In the genomic region with DNA sequence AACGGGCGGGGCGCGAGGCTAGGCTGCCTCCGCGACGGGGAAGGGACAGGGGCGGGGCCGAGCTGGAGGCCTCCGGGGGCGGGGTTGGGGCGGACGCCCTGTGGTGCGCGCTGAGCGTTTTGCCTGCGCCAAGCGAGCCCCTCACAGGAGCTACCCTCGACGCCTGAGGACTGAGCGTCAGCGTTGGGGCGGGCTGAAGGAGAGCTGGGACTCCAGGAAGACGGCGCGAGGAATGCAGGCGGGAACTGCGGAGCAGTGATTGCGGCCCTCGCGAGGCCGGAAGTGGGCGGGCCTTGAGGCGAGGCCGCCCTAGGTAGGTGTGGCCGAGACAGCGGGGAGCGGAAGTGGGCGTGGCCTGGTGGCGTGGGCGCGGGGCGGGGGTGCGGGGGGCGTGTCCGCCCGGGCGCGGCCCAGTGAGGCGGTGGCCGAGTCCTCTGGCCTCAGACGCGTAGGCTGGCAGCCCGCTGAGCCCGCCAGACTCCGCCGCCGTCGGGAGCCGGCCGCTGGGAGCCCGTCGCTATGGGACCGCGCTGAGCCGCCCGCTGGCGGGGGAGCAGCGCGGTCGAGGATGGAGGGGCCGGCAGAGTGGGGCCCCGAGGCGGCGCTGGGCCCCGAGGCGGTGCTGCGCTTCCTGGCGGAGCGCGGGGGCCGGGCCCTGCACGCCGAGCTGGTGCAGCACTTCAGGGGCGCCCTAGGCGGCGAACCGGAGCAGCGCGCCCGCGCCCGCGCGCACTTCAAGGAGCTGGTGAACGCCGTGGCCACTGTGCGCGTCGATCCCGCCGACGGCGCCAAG, we compare ENCODE assay signal across 8 cellular contexts. TPM values are rescaled to one million over a fixed set of nuclear protein-coding genes. Genes with fewer than 3 reads are reported as not detected.
DNase-seq lines count a peak whose midpoint lies in the region; ATAC-seq and TF ChIP-seq lines count a peak whose summit lies in the region.

Gene SEPTIN10, minus strand, starts transcription at position 45 of the 793 bp plus-strand sequence. CDS start 139 bp downstream, outside the sequence.
Gene SOWAHC, plus strand, starts transcription at position 443 of the 793 bp plus-strand sequence. Its CDS starts 126 bp downstream, at position 569.

- peak within 1 kb of the TSS; percentile 97 for H3K27ac Mint-ChIP-seq in neural crest cell (ENCODE audit: unreplicated experiment)
- peak within 1 kb of the TSS; percentile 55 for H3K27ac Mint-ChIP-seq in stimulated activated naive CD8-positive, alpha-beta T cell treated with anti-CD3 and anti-CD28 coated beads, Interleukin-15, Interleukin-2, amounts not matched to agents 100 ng/mL and 50 ng/mL, for 24 hours

- ATAC-seq in GM19468 (IDR thresholded peaks at IDR 0.05; ENCODE audit: extremely low read depth, unreplicated experiment), result peak; percentile 60

- peaks cover 16% of the 10 kb centered on the region for H3K27me3 Mint-ChIP-seq in neural crest cell (ENCODE audit: low read depth)
- peaks cover 78% of the 10 kb centered on the region for H3K27me3 Mint-ChIP-seq in stimulated activated naive CD8-positive, alpha-beta T cell treated with anti-CD3 and anti-CD28 coated beads, Interleukin-15, Interleukin-2, amounts not matched to agents 100 ng/mL and 50 ng/mL, for 24 hours

- DNase-seq in HT1080 (ENCODE audit: low read depth) (peak; percentile 98), SHP77 (lab: John Stamatoyannopoulos, UW) (peak; percentile 90 to 95), foreskin melanocyte (peak; percentile 98), neural crest cell (ENCODE audit: low read depth, low spot score) (peak; percentile 93)
- peak; percentile 7 to 75 (median 50) for DNase-seq in activated naive CD4-positive, alpha-beta T cell (lab: John Stamatoyannopoulos, UW)

- no peaks in the 10 kb centered on the region for H3K9me3 Mint-ChIP-seq in neural crest cell
- H3K9me3 Mint-ChIP-seq in stimulated activated naive CD8-positive, alpha-beta T cell treated with anti-CD3 and anti-CD28 coated beads, Interleukin-15, Interleukin-2, amounts not matched to agents 100 ng/mL and 50 ng/mL, for 24 hours, result no peaks in the 10 kb centered on the region

- TF ChIP-seq CTCF in C4-2B (conservative IDR thresholded peaks at IDR 0.05) (no peak), neural crest cell (conservative IDR thresholded peaks at IDR 0.05) (no peak)

- H3K36me3 Mint-ChIP-seq in neural crest cell (ENCODE audit: low read depth), result peaks cover 2% of the 10 kb centered on the region
- H3K36me3 Mint-ChIP-seq in stimulated activated naive CD8-positive, alpha-beta T cell treated with anti-CD3 and anti-CD28 coated beads, Interleukin-15, Interleukin-2, amounts not matched to agents 100 ng/mL and 50 ng/mL, for 24 hours (ENCODE audit: low read depth), result no peaks in the 10 kb centered on the region

- peak within 1 kb of the TSS; percentile 98 for H3K4me3 Mint-ChIP-seq in neural crest cell
- peak within 1 kb of the TSS; percentile 84 for H3K4me3 Mint-ChIP-seq in stimulated activated naive CD8-positive, alpha-beta T cell treated with anti-CD3 and anti-CD28 coated beads, Interleukin-15, Interleukin-2, amounts not matched to agents 100 ng/mL and 50 ng/mL, for 24 hours

- H3K4me1 Mint-ChIP-seq in neural crest cell, result peaks cover 61% of the 10 kb centered on the region
- peaks cover 14% of the 10 kb centered on the region for H3K4me1 Mint-ChIP-seq in stimulated activated naive CD8-positive, alpha-beta T cell treated with anti-CD3 and anti-CD28 coated beads, Interleukin-15, Interleukin-2, amounts not matched to agents 100 ng/mL and 50 ng/mL, for 24 hours (ENCODE audit: low read depth)

- H3K27ac ChIP-seq in C4-2B, result peak within 1 kb of the TSS; percentile 68

RNA-seq across cellular contexts. Expression of gene SEPTIN10, which starts in this region (rescaled TPM):
- 31.5 and 45.2 TPM in 2 replicates for total RNA-seq in HT1080 (2014; rRNA removed; shearing (Covaris generic))
- 84.0 and 114 TPM in 2 replicates for polyA plus RNA-seq in HT1080 (2015; cell fraction: cytosol; rRNA removed)
- 75.3 and 81.2 TPM in 2 replicates for polyA plus RNA-seq in HT1080 (2015; cell fraction: nucleus; rRNA removed)
- 99.5 and 104 TPM in 2 replicates for total RNA-seq in neural crest cell

RNA-seq across cellular contexts. Expression of gene SOWAHC, which starts in this region (rescaled TPM):
- 13.1 and 14.9 TPM in 2 replicates for total RNA-seq in HT1080 (2014; rRNA removed; shearing (Covaris generic))
- polyA plus RNA-seq in HT1080 (2015; cell fraction: cytosol; rRNA removed), result 10.1 and 12.1 TPM in 2 replicates
- 5.7 and 6.3 TPM in 2 replicates for polyA plus RNA-seq in HT1080 (2015; cell fraction: nucleus; rRNA removed)
- total RNA-seq in neural crest cell, result 10.4 and 10.9 TPM in 2 replicates

Comparison
In these comparisons a context has a peak if more than half of its experiments do, and no peak if none do; other contexts are left out.
1. Peak in every context shown above with its lines: DNase-seq, ATAC-seq and H3K27ac ChIP-seq.